In the genomic region with DNA sequence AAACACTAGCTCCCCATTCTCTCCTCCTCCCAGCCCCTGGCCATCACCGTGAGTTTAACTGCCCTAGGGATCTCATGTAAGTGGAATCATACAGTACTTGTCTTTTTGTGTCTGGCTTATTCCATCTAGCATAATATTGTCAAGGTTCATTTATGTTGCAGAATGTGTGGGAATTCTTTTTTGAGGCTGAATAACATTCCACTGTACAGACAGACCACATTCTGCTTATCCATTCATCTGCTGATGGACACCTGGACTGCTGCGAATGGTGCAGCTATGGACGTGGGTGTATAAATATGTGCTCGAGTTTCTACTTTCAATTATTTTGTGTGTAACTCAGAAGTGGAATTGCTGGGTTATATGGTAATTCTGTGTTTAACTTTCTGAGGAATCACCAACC, we compare ENCODE assay signal across 15 cellular contexts.
DNase-seq lines count a peak whose midpoint lies in the region; ATAC-seq and TF ChIP-seq lines count a peak whose summit lies in the region.
"Had no signal": no experiment of that assay in that cellular context is flagged by ENCODE, and none has a peak within 500 bp of the region (broad histone marks: within the 10 kb centered on the region; RNA-seq: fewer than 3 reads in every experiment).

No MANE protein-coding gene starts in this region.

- H3K4me1 ChIP-seq in Karpas-422 (ENCODE audit: low read length) (peaks cover 61% of the 10 kb centered on the region), HAP-1 (no peaks in the 10 kb centered on the region)

- in situ Hi-C loops in ACHN (cut with HindIII; ENCODE audit: low pct_ligation_motif_present, low pct_unique_long_range_greater_than_20kb, low sequenced_read_pairs): no loop called here
- in situ Hi-C loops in astrocyte of the spinal cord (cut with HindIII; ENCODE audit: low sequenced_read_pairs): no loop called here
- in situ Hi-C loops in HAP-1 (cut with MboI; ENCODE audit: low sequenced_read_pairs): no loop called here

- no peaks in the 10 kb centered on the region; the same call in 1 of the 2 replicates for H4K20me1 ChIP-seq in Karpas-422 (ENCODE audit: insufficient read depth, low read depth, low read length)

- H3K9me3 Mint-ChIP-seq in mesothelial cell of epicardium: peaks cover 19% of the 10 kb centered on the region

- no peaks in the 10 kb centered on the region for H3K27me3 Mint-ChIP-seq in mesothelial cell of epicardium (ENCODE audit: low read depth)

- H3K9me3 ChIP-seq in Karpas-422 (ENCODE audit: low read length): no peaks in the 10 kb centered on the region
- H3K9me3 ChIP-seq in HAP-1: no peaks in the 10 kb centered on the region

- H3K27ac Mint-ChIP-seq in mesothelial cell of epicardium: peak overlapping the region; percentile 50

- H3K4me1 Mint-ChIP-seq in mesothelial cell of epicardium: peaks cover 41% of the 10 kb centered on the region

- TF ChIP-seq CTCF in astrocyte of the spinal cord (IDR thresholded peaks at IDR 0.05; ENCODE audit: low read depth, low read length) (no peak), mesothelial cell of epicardium (IDR thresholded peaks at IDR 0.05; ENCODE audit: unreplicated experiment) (no peak)

- H3K36me3 ChIP-seq in Karpas-422 (ENCODE audit: insufficient read depth, low read length) (no peaks in the 10 kb centered on the region), HAP-1 (replicated peaks) (0 out of 2 replicates have a peak, but pooled peaks cover 3% of the 10 kb centered on the region)

- DNase-seq in ACHN (peak; percentile 42), Karpas-422 (no peak), astrocyte of the spinal cord (ENCODE audit: low read depth, low spot score) (peak; percentile 48), mesothelial cell of epicardium (ENCODE audit: low spot score in 2 of 2, unreplicated experiment in 2 of 2) (no peak), HAP-1 (ENCODE audit: low spot score in 2 of 2) (no peak), occipital lobe (lab: John Stamatoyannopoulos, UW) (no peak)
- DNase-seq: AML-193, GOT3, MM.1S, NCI-H1105 treated with DMSO at 0.1 percent for 48 hours, NCI-H187, NCI-H774, Right ventricle myocardium superior had no signal

- H3K4me2 ChIP-seq in Karpas-422 (ENCODE audit: low read depth, low read length, poor library complexity, severe bottlenecking): peak overlapping the region; percentile 71

- no peak overlapping the region for H3K9ac ChIP-seq in Karpas-422 (ENCODE audit: low read length)

- no peak overlapping the region for H3K4me3 ChIP-seq in Karpas-422 (ENCODE audit: low read length)
- H3K4me3 ChIP-seq in astrocyte of the spinal cord (ENCODE audit: low read depth, low read length): no peak overlapping the region
- H3K4me3 ChIP-seq in HAP-1: no peak overlapping the region

- ATAC-seq in GM21515 (IDR thresholded peaks at IDR 0.05; ENCODE audit: unreplicated experiment) (no peak), HG02981 (IDR thresholded peaks at IDR 0.05; ENCODE audit: unreplicated experiment) (no peak)

- no peak overlapping the region for H3K4me3 Mint-ChIP-seq in mesothelial cell of epicardium

- H2AFZ ChIP-seq in Karpas-422 (ENCODE audit: low read length): no peak overlapping the region

- no peaks in the 10 kb centered on the region for H3K9me2 ChIP-seq in Karpas-422 (replicated peaks; ENCODE audit: insufficient read depth, low read length)

- H3K79me2 ChIP-seq in Karpas-422 (ENCODE audit: low read length): peaks cover 87% of the 10 kb centered on the region

- H3K27me3 ChIP-seq in Karpas-422 (ENCODE audit: low read length) (no peaks in the 10 kb centered on the region), HAP-1 (ENCODE audit: low read depth) (no peaks in the 10 kb centered on the region)

- H3K36me3 Mint-ChIP-seq in mesothelial cell of epicardium: peaks cover 33% of the 10 kb centered on the region

- peak overlapping the region; percentile 100 for H3K27ac ChIP-seq in Karpas-422 (ENCODE audit: low read length)

Comparison
In these comparisons a context has a peak if more than half of its experiments do, and no peak if none do; other contexts are left out.
1. DNase-seq: peak in ACHN (single experiment) and astrocyte of the spinal cord (single experiment); none in Karpas-422 (single experiment), mesothelial cell of epicardium (0 of 2), HAP-1 (0 of 2) and occipital lobe (single experiment).